Comparison of ENCODE assay signal across 24 cellular contexts in the genomic region with DNA sequence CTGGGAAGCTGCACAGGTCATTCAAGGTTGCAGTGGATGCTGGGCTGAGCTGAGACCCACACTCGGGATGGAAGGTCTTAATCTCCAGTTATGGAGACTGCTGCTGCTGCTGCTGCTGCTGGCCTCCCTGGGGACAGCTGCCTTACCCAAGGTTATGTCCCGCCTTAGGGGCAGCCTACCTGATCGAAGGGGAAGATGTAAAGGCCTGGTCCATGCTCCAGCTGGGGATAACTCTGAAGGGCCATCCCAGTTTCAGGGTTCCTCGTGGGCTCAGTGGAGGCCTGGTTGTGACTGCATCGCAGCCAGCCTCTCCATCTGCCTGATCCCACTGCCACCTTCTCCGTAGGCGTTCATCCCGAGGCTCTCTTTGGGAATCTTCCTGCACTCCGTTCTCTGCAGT.
"Had no signal": no experiment of that assay in that cellular context is flagged by ENCODE, and none has a peak within 500 bp of the region (broad histone marks: within the 10 kb centered on the region; RNA-seq: fewer than 3 reads in every experiment).

No MANE protein-coding gene starts in this region.

- H3K27ac Mint-ChIP-seq: activated B cell treated with CpG ODN at 0.5 μM for 24 hours; activated CD4-positive, alpha-beta memory T cell treated with anti-CD3 and anti-CD28 coated beads for 36 hours; activated CD4-positive, alpha-beta T cell treated with anti-CD3 and anti-CD28 coated beads, Interleukin-2, amount 10 ng/mL, durations not matched to agents 7 days and 5 days; activated naive CD4-positive, alpha-beta T cell treated with anti-CD3 and anti-CD28 coated beads for 36 hours; activated naive CD8-positive, alpha-beta T cell; activated T-cell treated with anti-CD3 and anti-CD28 coated beads, Interleukin-2, amount 50 U/mL, for 24 hours; activated T-helper 1 cell treated with anti-CD3 and anti-CD28 coated beads, Interleukin-12 subunit alpha, Interleukin-12 subunit beta, Interleukin-2, Interleukin-4 antibody, amounts not matched to agents 30 ng/mL and 10 ng/mL and 1 ng/mL, durations not matched to agents 14 hours and 24 hours and 36 hours; brain; T-helper 17 cell had no signal

- H3K4me3 ChIP-seq: MG63, SJSA1 had no signal

- DNase-seq: activated B cell treated with CpG ODN at 0.5 μM for 24 hours; activated CD4-positive, alpha-beta memory T cell treated with anti-CD3 and anti-CD28 coated beads for 36 hours; activated CD4-positive, alpha-beta T cell treated with anti-CD3 and anti-CD28 coated beads for 1 hour; activated CD4-positive, alpha-beta T cell treated with anti-CD3 and anti-CD28 coated beads, Interleukin-2, amount 10 ng/mL, durations not matched to agents 7 days and 5 days; activated gamma-delta T cell; activated naive CD4-positive, alpha-beta T cell treated with anti-CD3 and anti-CD28 coated beads for 36 hours; activated T-cell treated with anti-CD3 and anti-CD28 coated beads, Interleukin-2, amount 50 U/mL, for 24 hours; MG63; MV-4-11; NCI-H1092 treated with DMSO at 0.1 percent for 48 hours; NCI-H1417 treated with DMSO at 0.1 percent for 48 hours; NCI-H1694; NCI-H2029 treated with DMSO at 0.1 percent for 48 hours; NCI-H510A treated with DMSO at 0.1 percent for 48 hours; PC-3; SHP77; T-helper 17 cell; T-helper 9 cell had no signal

- H3K9me3 Mint-ChIP-seq: activated B cell treated with CpG ODN at 0.5 μM for 24 hours; activated CD4-positive, alpha-beta T cell treated with anti-CD3 and anti-CD28 coated beads, Interleukin-2, amount 10 ng/mL, durations not matched to agents 7 days and 5 days; activated naive CD4-positive, alpha-beta T cell treated with anti-CD3 and anti-CD28 coated beads for 36 hours; activated T-helper 1 cell treated with anti-CD3 and anti-CD28 coated beads, Interleukin-12 subunit alpha, Interleukin-12 subunit beta, Interleukin-2, Interleukin-4 antibody, amounts not matched to agents 30 ng/mL and 10 ng/mL and 1 ng/mL, durations not matched to agents 14 hours and 24 hours and 36 hours; central memory CD8-positive, alpha-beta T cell had no signal

- H3K4me3 Mint-ChIP-seq: activated B cell treated with CpG ODN at 0.5 μM for 24 hours; activated CD4-positive, alpha-beta memory T cell treated with anti-CD3 and anti-CD28 coated beads for 36 hours; activated CD4-positive, alpha-beta T cell treated with anti-CD3 and anti-CD28 coated beads, Interleukin-2, amount 10 ng/mL, durations not matched to agents 7 days and 5 days; activated naive CD4-positive, alpha-beta T cell treated with anti-CD3 and anti-CD28 coated beads for 36 hours; activated naive CD8-positive, alpha-beta T cell; activated T-cell treated with anti-CD3 and anti-CD28 coated beads, Interleukin-2, amount 50 U/mL, for 24 hours; activated T-helper 1 cell treated with anti-CD3 and anti-CD28 coated beads, Interleukin-12 subunit alpha, Interleukin-12 subunit beta, Interleukin-2, Interleukin-4 antibody, amounts not matched to agents 30 ng/mL and 10 ng/mL and 1 ng/mL, durations not matched to agents 14 hours and 24 hours and 36 hours; brain; central memory CD8-positive, alpha-beta T cell; T-helper 17 cell had no signal

- H3K27me3 Mint-ChIP-seq: activated naive CD8-positive, alpha-beta T cell had no signal

- H3K4me1 ChIP-seq: SJSA1 had no signal

- H3K27ac ChIP-seq: SJSA1 had no signal

- H3K9me3 ChIP-seq: MG63, SJSA1 had no signal

- H3K36me3 Mint-ChIP-seq: activated CD4-positive, alpha-beta memory T cell treated with anti-CD3 and anti-CD28 coated beads for 36 hours; activated naive CD8-positive, alpha-beta T cell; brain had no signal

- H3K27me3 ChIP-seq: MG63, SJSA1 had no signal

- ATAC-seq: PC-3, SK-N-SH treated with all-trans-retinoic acid at 6 μM for 48 hours, T-helper 17 cell had no signal

- H3K36me3 ChIP-seq: MG63, SJSA1 had no signal

- H3K4me1 Mint-ChIP-seq: activated B cell treated with CpG ODN at 0.5 μM for 24 hours; activated CD4-positive, alpha-beta T cell treated with anti-CD3 and anti-CD28 coated beads, Interleukin-2, amount 10 ng/mL, durations not matched to agents 7 days and 5 days; central memory CD8-positive, alpha-beta T cell; T-helper 17 cell had no signal
